In the genomic region with DNA sequence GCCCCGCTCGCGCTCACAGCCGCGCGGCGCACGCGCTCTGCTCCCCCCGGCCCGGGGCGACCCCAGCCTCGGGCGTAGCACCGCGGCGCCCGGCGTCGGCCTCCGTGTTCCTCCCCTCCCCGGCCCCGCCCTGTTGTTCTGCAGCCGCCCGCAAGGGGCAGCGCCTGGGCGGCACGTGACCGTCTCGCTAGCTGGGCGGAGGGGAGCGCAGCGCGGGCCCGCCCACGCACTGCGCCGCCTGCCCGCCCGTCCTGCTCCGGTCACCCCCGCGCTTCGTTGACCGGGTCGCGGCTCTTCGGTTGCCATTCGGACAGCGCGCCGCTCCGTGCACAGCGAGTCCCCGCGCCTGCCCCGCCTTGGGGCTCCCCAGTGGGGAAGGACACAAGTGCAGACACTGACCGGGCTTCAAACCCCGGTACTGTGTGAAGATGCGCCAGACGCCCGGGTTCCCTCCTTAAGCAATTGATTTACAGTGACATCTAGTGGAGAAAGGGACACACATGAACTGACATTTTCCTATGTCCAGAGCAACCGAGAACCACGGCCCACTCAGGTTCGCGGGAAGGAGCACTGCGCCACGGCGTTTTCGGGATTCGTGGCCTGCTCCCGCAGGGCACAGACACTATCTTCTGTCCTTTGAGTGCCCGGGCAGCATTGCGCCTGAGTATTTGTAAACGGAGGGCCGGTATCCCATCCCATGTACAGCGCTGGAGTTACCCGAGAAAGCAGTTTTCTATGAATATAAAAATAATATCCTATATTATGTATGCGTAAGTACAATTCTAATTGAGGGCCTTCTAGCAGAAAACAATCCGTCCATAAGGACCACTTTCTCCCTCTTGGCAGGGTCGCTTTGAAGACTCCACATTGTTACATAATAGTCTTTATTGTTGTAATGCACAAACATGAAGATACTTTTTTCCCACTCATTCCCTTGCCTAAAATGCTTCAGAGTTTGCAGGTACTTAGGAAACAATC, we compare ENCODE assay signal across 1 cellular context.
A peak's percentile ranks its signal among the peaks of the same experiment; 100 is the strongest.
TF ChIP-seq lines count a peak whose summit lies in the region.

No MANE protein-coding gene starts in this region.

TF ChIP-seq in K562, 482 proteins besides CTCF, POLR2A, EP300 and RAD21 (continued from another document):
- no peak for TF ChIP-seq CHD1 (IDR thresholded peaks at IDR 0.05; ENCODE audit: low read length)
- peak; percentile 41 to 45; a peak in 2 of 4 replicates for TF ChIP-seq TBL1XR1 (IDR thresholded peaks at IDR 0.05; ENCODE audit: low read length in 2 of 2)
- peak; percentile 28 for TF ChIP-seq TAF1 (IDR thresholded peaks at IDR 0.05; ENCODE audit: control insufficient read depth, extremely low read depth, insufficient read depth, low read length, severe bottlenecking)
- TF ChIP-seq ARID3B (CRISPR knock-in tag; IDR thresholded peaks at IDR 0.05; ENCODE audit: borderline replicate concordance): 0 out of 2 replicates have a peak, but pooled peaks have one; percentile 61
- peak; percentile 80; the same call in 1 of the 2 replicates for TF ChIP-seq SAFB (IDR thresholded peaks at IDR 0.05; ENCODE audit: borderline replicate concordance, low read depth, low read length)
- peak; percentile 74 for TF ChIP-seq RAD51 (IDR thresholded peaks at IDR 0.05; ENCODE audit: borderline replicate concordance, low read depth)
- TF ChIP-seq ERF (CRISPR knock-in tag; IDR thresholded peaks at IDR 0.05): 0 out of 2 replicates have a peak, but pooled peaks have one; percentile 36
- TF ChIP-seq YY1 (IDR thresholded peaks at IDR 0.05; ENCODE audit: borderline replicate concordance in 1 of 3, control insufficient read depth in 1 of 3, extremely low read depth in 1 of 3, insufficient read depth in 3 of 3, insufficient read length in 1 of 3, insufficient replicate concordance in 2 of 3, low read depth in 1 of 3, low read length in 2 of 3): no peak
- TF ChIP-seq, protein P1, sequence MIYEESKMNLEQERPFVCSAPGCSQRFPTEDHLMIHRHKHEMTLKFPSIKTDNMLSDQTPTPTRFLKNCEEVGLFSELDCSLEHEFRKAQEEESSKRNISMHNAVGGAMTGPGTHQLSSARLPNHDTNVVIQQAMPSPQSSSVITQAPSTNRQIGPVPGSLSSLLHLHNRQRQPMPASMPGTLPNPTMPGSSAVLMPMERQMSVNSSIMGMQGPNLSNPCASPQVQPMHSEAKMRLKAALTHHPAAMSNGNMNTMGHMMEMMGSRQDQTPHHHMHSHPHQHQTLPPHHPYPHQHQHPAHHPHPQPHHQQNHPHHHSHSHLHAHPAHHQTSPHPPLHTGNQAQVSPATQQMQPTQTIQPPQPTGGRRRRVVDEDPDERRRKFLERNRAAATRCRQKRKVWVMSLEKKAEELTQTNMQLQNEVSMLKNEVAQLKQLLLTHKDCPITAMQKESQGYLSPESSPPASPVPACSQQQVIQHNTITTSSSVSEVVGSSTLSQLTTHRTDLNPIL (CRISPR knock-in tag; IDR thresholded peaks at IDR 0.05): no peak
- TF ChIP-seq POLR2AphosphoS5 (IDR thresholded peaks at IDR 0.05; ENCODE audit: control insufficient read depth, insufficient read depth, low read depth, low read length): peak; percentile 14; the same call in 1 of the 2 replicates
- peak; percentile 21; the same call in 1 of the 2 replicates for TF ChIP-seq JUN (IDR thresholded peaks at IDR 0.05; ENCODE audit: borderline replicate concordance, low read depth, low read length)
- TF ChIP-seq JUN (CRISPR knock-in tag; IDR thresholded peaks at IDR 0.05; ENCODE audit: borderline replicate concordance): 0 out of 2 replicates have a peak, but pooled peaks have one; percentile 22
- no peak for TF ChIP-seq LCOR (CRISPR knock-in tag; IDR thresholded peaks at IDR 0.05)
- TF ChIP-seq FOXM1 (IDR thresholded peaks at IDR 0.05; ENCODE audit: low read depth): no peak
- TF ChIP-seq FOXM1 (CRISPR knock-in tag; IDR thresholded peaks at IDR 0.05; ENCODE audit: low read depth): 0 out of 2 replicates have a peak, but pooled peaks have one; percentile 68
- TF ChIP-seq SNRNP70 (optimal IDR thresholded peaks at IDR 0.05; ENCODE audit: low read depth, low read length): no peak
- TF ChIP-seq BHLHE40 (IDR thresholded peaks at IDR 0.05; ENCODE audit: low read length): peak; percentile 100
- TF ChIP-seq XRCC4 (IDR thresholded peaks at IDR 0.05; ENCODE audit: extremely low read depth, insufficient read depth, insufficient read length): no peak
- TF ChIP-seq FOXP1 (CRISPR knock-in tag; IDR thresholded peaks at IDR 0.05): peak; percentile 85
- TF ChIP-seq, protein P2, sequence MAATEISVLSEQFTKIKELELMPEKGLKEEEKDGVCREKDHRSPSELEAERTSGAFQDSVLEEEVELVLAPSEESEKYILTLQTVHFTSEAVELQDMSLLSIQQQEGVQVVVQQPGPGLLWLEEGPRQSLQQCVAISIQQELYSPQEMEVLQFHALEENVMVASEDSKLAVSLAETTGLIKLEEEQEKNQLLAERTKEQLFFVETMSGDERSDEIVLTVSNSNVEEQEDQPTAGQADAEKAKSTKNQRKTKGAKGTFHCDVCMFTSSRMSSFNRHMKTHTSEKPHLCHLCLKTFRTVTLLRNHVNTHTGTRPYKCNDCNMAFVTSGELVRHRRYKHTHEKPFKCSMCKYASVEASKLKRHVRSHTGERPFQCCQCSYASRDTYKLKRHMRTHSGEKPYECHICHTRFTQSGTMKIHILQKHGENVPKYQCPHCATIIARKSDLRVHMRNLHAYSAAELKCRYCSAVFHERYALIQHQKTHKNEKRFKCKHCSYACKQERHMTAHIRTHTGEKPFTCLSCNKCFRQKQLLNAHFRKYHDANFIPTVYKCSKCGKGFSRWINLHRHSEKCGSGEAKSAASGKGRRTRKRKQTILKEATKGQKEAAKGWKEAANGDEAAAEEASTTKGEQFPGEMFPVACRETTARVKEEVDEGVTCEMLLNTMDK (IDR thresholded peaks at IDR 0.05; ENCODE audit: borderline replicate concordance, insufficient read depth, low read depth, low read length, poor library complexity, severe bottlenecking): peak; percentile 91
- peak; percentile 21; the same call in 1 of the 2 replicates for TF ChIP-seq ZNF263 (CRISPR knock-in tag; IDR thresholded peaks at IDR 0.05; ENCODE audit: borderline replicate concordance)
- TF ChIP-seq NR2F6 (CRISPR knock-in tag; IDR thresholded peaks at IDR 0.05): no peak
- peak; percentile 50; the same call in 1 of the 2 replicates for TF ChIP-seq REST (CRISPR knock-in tag; IDR thresholded peaks at IDR 0.05; ENCODE audit: low read depth)
- TF ChIP-seq POLR2G (IDR thresholded peaks at IDR 0.05; ENCODE audit: low read depth, low read length): peak; percentile 79
- peak; percentile 97 for TF ChIP-seq CTBP1 (IDR thresholded peaks at IDR 0.05; ENCODE audit: borderline replicate concordance)
- TF ChIP-seq CREB1 (IDR thresholded peaks at IDR 0.05): no peak; the same call in 1 of the 2 replicates
- peak; percentile 74 for TF ChIP-seq CREB1 (CRISPR knock-in tag; IDR thresholded peaks at IDR 0.05)
- TF ChIP-seq NR2C1 (IDR thresholded peaks at IDR 0.05): no peak
- TF ChIP-seq NR2C1 (tag; IDR thresholded peaks at IDR 0.05): no peak
- TF ChIP-seq NBN (IDR thresholded peaks at IDR 0.05; ENCODE audit: low read depth): peak; percentile 75
- TF ChIP-seq RBM22 (IDR thresholded peaks at IDR 0.05; ENCODE audit: low read depth, low read length, poor library complexity, severe bottlenecking): peak; percentile 38
- TF ChIP-seq, protein P3, sequence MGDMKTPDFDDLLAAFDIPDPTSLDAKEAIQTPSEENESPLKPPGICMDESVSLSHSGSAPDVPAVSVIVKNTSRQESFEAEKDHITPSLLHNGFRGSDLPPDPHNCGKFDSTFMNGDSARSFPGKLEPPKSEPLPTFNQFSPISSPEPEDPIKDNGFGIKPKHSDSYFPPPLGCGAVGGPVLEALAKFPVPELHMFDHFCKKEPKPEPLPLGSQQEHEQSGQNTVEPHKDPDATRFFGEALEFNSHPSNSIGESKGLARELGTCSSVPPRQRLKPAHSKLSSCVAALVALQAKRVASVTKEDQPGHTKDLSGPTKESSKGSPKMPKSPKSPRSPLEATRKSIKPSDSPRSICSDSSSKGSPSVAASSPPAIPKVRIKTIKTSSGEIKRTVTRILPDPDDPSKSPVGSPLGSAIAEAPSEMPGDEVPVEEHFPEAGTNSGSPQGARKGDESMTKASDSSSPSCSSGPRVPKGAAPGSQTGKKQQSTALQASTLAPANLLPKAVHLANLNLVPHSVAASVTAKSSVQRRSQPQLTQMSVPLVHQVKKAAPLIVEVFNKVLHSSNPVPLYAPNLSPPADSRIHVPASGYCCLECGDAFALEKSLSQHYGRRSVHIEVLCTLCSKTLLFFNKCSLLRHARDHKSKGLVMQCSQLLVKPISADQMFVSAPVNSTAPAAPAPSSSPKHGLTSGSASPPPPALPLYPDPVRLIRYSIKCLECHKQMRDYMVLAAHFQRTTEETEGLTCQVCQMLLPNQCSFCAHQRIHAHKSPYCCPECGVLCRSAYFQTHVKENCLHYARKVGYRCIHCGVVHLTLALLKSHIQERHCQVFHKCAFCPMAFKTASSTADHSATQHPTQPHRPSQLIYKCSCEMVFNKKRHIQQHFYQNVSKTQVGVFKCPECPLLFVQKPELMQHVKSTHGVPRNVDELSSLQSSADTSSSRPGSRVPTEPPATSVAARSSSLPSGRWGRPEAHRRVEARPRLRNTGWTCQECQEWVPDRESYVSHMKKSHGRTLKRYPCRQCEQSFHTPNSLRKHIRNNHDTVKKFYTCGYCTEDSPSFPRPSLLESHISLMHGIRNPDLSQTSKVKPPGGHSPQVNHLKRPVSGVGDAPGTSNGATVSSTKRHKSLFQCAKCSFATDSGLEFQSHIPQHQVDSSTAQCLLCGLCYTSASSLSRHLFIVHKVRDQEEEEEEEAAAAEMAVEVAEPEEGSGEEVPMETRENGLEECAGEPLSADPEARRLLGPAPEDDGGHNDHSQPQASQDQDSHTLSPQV (IDR thresholded peaks at IDR 0.05): peak; percentile 76
- peak; percentile 19 for TF ChIP-seq GATAD2B (IDR thresholded peaks at IDR 0.05; ENCODE audit: borderline replicate concordance)
